11 cellular contexts compared by ENCODE assay signal in genomic region chr4:9970399-9971011, GRCh38. TPM values are rescaled to one million over a fixed set of nuclear protein-coding genes. Genes with fewer than 3 reads are reported as not detected.
A peak's percentile ranks its signal among the peaks of the same experiment; 100 is the strongest.
DNase-seq lines count a peak whose midpoint lies in the region; ATAC-seq, FAIRE-seq and TF ChIP-seq lines count a peak whose summit lies in the region.
"Had no signal": no experiment of that assay in that cellular context is flagged by ENCODE, and none has a peak within 500 bp of the region (broad histone marks: within the 10 kb centered on the region; RNA-seq: fewer than 3 reads in every experiment).

No MANE protein-coding gene starts in this region.

- H3K27ac Mint-ChIP-seq in activated B cell treated with CpG ODN at 0.5 μM for 24 hours: peak overlapping the region; percentile 73

- FAIRE-seq in HTR-8/SVneo (lab: Jason Lieb, UNC): no peak

- CTCF ChIA-PET in activated B cell treated with CpG ODN at 0.5 μM for 24 hours (lab: Charles Lee): no interaction called here

- peak; percentile 87 for ATAC-seq in GM18511 (IDR thresholded peaks at IDR 0.05; ENCODE audit: unreplicated experiment)
- ATAC-seq in GM21381 (IDR thresholded peaks at IDR 0.05; ENCODE audit: unreplicated experiment): peak; percentile 77
- peak; percentile 91 for ATAC-seq in HG03135 (IDR thresholded peaks at IDR 0.05; ENCODE audit: unreplicated experiment)
- peak; percentile 61 for ATAC-seq in activated B cell treated with CpG ODN at 0.5 μM for 24 hours (ENCODE audit: low read depth)
- ATAC-seq: right cardiac atrium had no signal

- no peak overlapping the region for H3K4me3 ChIP-seq in H7 (ENCODE audit: insufficient read depth, low read depth, low read length)

- POLR2A ChIA-PET in activated B cell treated with CpG ODN at 0.5 μM for 24 hours (lab: Charles Lee): no interaction called here

- no peaks in the 10 kb centered on the region for H3K36me3 ChIP-seq in H7 (replicated peaks; ENCODE audit: control insufficient read depth, insufficient read depth, low read length)

- no peak for DNase-seq in activated B cell treated with CpG ODN at 0.5 μM for 24 hours
- DNase-seq in DMS79 treated with DMSO at 0.1 percent for 48 hours (lab: John Stamatoyannopoulos, UW): no peak
- no peak for DNase-seq in HTR-8/SVneo (ENCODE audit: insufficient read length, low spot score)
- no peak for DNase-seq in H7
- DNase-seq in GDM1 (lab: John Stamatoyannopoulos, UW): no peak
- DNase-seq: DMS153, NCI-H446, right cardiac atrium had no signal

- H3K9me3 Mint-ChIP-seq in activated B cell treated with CpG ODN at 0.5 μM for 24 hours: peaks cover 3% of the 10 kb centered on the region

- no peak overlapping the region for H3K4me3 Mint-ChIP-seq in activated B cell treated with CpG ODN at 0.5 μM for 24 hours

- H3K27me3 ChIP-seq in H7 (ENCODE audit: control insufficient read depth, insufficient read depth, low read length): no peaks in the 10 kb centered on the region

- intact Hi-C loops in activated B cell treated with CpG ODN at 0.5 μM for 24 hours (cut with micrococcal nuclease): loop anchor here (2.0 to 5.0 kb wide), 2 partner anchors 37 to 48 kb away; no protein-coding TSS in a partner anchor

- no peak for TF ChIP-seq CTCF in activated B cell treated with CpG ODN at 0.5 μM for 24 hours (IDR thresholded peaks at IDR 0.05)

- H3K36me3 Mint-ChIP-seq in activated B cell treated with CpG ODN at 0.5 μM for 24 hours (ENCODE audit: low read depth): no peaks in the 10 kb centered on the region

- peaks cover 15% of the 10 kb centered on the region for H3K4me1 Mint-ChIP-seq in activated B cell treated with CpG ODN at 0.5 μM for 24 hours

- H3K27me3 Mint-ChIP-seq in activated B cell treated with CpG ODN at 0.5 μM for 24 hours: no peaks in the 10 kb centered on the region

RNA-seq across cellular contexts. Expression of gene SLC2A9, which starts 50.8 kb away (rescaled TPM):
- total RNA-seq in activated B cell treated with CpG ODN at 0.5 μM for 24 hours: 1.1 and 1.2 TPM in 2 replicates
- 0.26 TPM in 1 of 2 replicates, not detected in the other for total RNA-seq in H7 (2014; rRNA removed; shearing (Covaris generic))
